Comparison of ENCODE assay signal across 23 cellular contexts in genomic region chr3:103337179-103337845, GRCh38.
"Had no signal": no experiment of that assay in that cellular context is flagged by ENCODE, and none has a peak within 500 bp of the region (broad histone marks: within the 10 kb centered on the region; RNA-seq: fewer than 3 reads in every experiment).

No MANE protein-coding gene starts in this region.

- H3K27ac ChIP-seq: left lung, right lobe of liver, skin epidermis, testis, uterus had no signal

- H3K4me1 ChIP-seq: left lung, right lobe of liver, testis, uterus had no signal

- H3K36me3 ChIP-seq: left lung, right lobe of liver, uterus had no signal

- DNase-seq: activated B cell treated with CpG ODN at 0.5 μM for 24 hours; activated CD4-positive, alpha-beta T cell treated with anti-CD3 and anti-CD28 coated beads for 4 hours; activated CD4-positive, alpha-beta T cell treated with anti-CD3 and anti-CD28 coated beads, Interleukin-2, amount 50 U/mL, for 48 hours; activated naive CD4-positive, alpha-beta T cell treated with Interleukin-2 at 50 U/mL for 16 hours; activated naive CD8-positive, alpha-beta T cell treated with anti-CD3 and anti-CD28 coated beads for 36 hours; activated T-cell treated with anti-CD3 and anti-CD28 coated beads, Interleukin-2, amount 50 U/mL, for 48 hours; amniotic stem cell; cortex of kidney; erythroblast; foreskin fibroblast; kidney glomerular epithelial cell; left lung; naive B cell; posterior cingulate gyrus; right lobe of liver; stimulated activated CD4-positive, alpha-beta T cell treated with anti-CD3 and anti-CD28 coated beads, Interleukin-2, amount 100 ng/mL, for 24 hours; T-helper 9 cell; testis; trophoblast cell; uterus had no signal

- ATAC-seq: left lung; right lobe of liver; stimulated activated memory B cell treated with anti-CD40 and anti-IgM and Interleukin-4, amounts not matched to agents 10 μg/mL and 1 μg/mL and 100 μg/mL, for 72 hours had no signal

- H3K4me3 ChIP-seq: left lung, lung, right lobe of liver, skin epidermis, testis, uterus had no signal

- H3K27me3 ChIP-seq: left lung, right lobe of liver, testis, uterus had no signal

- H3K9me3 ChIP-seq: left lung, right lobe of liver, testis, uterus had no signal
